In genomic region chr12:26127404-26127803, GRCh38 we compare ENCODE assay signal across 1 cellular context.
TF ChIP-seq lines count a peak whose summit lies in the region.

No MANE protein-coding gene starts in this region.

TF ChIP-seq in SK-N-SH treated with all-trans-retinoic acid at 6 μM for 48 hours, 23 proteins besides CTCF, POLR2A, EP300 and RAD21 (continued from another document):
- TF ChIP-seq, protein P1, sequence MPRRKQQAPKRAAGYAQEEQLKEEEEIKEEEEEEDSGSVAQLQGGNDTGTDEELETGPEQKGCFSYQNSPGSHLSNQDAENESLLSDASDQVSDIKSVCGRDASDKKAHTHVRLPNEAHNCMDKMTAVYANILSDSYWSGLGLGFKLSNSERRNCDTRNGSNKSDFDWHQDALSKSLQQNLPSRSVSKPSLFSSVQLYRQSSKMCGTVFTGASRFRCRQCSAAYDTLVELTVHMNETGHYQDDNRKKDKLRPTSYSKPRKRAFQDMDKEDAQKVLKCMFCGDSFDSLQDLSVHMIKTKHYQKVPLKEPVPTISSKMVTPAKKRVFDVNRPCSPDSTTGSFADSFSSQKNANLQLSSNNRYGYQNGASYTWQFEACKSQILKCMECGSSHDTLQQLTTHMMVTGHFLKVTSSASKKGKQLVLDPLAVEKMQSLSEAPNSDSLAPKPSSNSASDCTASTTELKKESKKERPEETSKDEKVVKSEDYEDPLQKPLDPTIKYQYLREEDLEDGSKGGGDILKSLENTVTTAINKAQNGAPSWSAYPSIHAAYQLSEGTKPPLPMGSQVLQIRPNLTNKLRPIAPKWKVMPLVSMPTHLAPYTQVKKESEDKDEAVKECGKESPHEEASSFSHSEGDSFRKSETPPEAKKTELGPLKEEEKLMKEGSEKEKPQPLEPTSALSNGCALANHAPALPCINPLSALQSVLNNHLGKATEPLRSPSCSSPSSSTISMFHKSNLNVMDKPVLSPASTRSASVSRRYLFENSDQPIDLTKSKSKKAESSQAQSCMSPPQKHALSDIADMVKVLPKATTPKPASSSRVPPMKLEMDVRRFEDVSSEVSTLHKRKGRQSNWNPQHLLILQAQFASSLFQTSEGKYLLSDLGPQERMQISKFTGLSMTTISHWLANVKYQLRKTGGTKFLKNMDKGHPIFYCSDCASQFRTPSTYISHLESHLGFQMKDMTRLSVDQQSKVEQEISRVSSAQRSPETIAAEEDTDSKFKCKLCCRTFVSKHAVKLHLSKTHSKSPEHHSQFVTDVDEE (CRISPR knock-in tag; IDR thresholded peaks at IDR 0.05): no peak
- TF ChIP-seq CSDC2 (CRISPR knock-in tag; IDR thresholded peaks at IDR 0.05): no peak
- TF ChIP-seq GLIS3 (CRISPR knock-in tag; IDR thresholded peaks at IDR 0.05): no peak
- no peak for TF ChIP-seq ZNF70 (CRISPR knock-in tag; IDR thresholded peaks at IDR 0.05)
- no peak for TF ChIP-seq ARNTL (CRISPR knock-in tag; IDR thresholded peaks at IDR 0.05; ENCODE audit: borderline replicate concordance, low read depth)
- TF ChIP-seq ZC3H10 (CRISPR knock-in tag; IDR thresholded peaks at IDR 0.05): no peak
- TF ChIP-seq ESRRG (CRISPR knock-in tag; IDR thresholded peaks at IDR 0.05): no peak
- TF ChIP-seq ZFP30 (CRISPR knock-in tag; IDR thresholded peaks at IDR 0.05): no peak
- TF ChIP-seq CSRNP3 (CRISPR knock-in tag; IDR thresholded peaks at IDR 0.05): no peak
- no peak for TF ChIP-seq TCF4 (CRISPR knock-in tag; IDR thresholded peaks at IDR 0.05; ENCODE audit: borderline replicate concordance)
- TF ChIP-seq RARB (CRISPR knock-in tag; IDR thresholded peaks at IDR 0.05): no peak
- no peak for TF ChIP-seq PPARA (CRISPR knock-in tag; IDR thresholded peaks at IDR 0.05; ENCODE audit: borderline replicate concordance)
- TF ChIP-seq POU6F1 (CRISPR knock-in tag; IDR thresholded peaks at IDR 0.05; ENCODE audit: borderline replicate concordance, low read depth): no peak
